In genomic region chr4:112184438-112184837, GRCh38 we compare ENCODE assay signal across 15 cellular contexts. TPM values are rescaled to one million over a fixed set of nuclear protein-coding genes. Genes with fewer than 3 reads are reported as not detected.
DNase-seq lines count a peak whose midpoint lies in the region; ATAC-seq, FAIRE-seq and TF ChIP-seq lines count a peak whose summit lies in the region.
"Had no signal": no experiment of that assay in that cellular context is flagged by ENCODE, and none has a peak within 500 bp of the region (broad histone marks: within the 10 kb centered on the region; RNA-seq: fewer than 3 reads in every experiment).

No MANE protein-coding gene starts in this region.

- peak; percentile 80 for ATAC-seq in stimulated activated naive CD8-positive, alpha-beta T cell treated with anti-CD3 and anti-CD28 coated beads, Interleukin-15, amount 100 ng/mL, for 72 hours
- ATAC-seq in stimulated activated naive CD8-positive, alpha-beta T cell treated with anti-CD3 and anti-CD28 coated beads, Interleukin-15, Interleukin-2, amounts not matched to agents 100 U/mL and 50 U/mL, for 24 hours, result no peak
- ATAC-seq in HG02623 (IDR thresholded peaks at IDR 0.05; ENCODE audit: unreplicated experiment), result peak; percentile 61
- peak; percentile 67; the same call in 2 of the 3 replicates for ATAC-seq in GM12878
- ATAC-seq: A549; CD8-positive, alpha-beta T cell; GM23338 had no signal

- no peak for TF ChIP-seq POLR2A in GM12878 (IDR thresholded peaks at IDR 0.05; ENCODE audit: low read depth, low read length)

- H3K27ac ChIP-seq in GM12878 (ENCODE audit: control insufficient read depth, insufficient read depth) (no peak overlapping the region), WERI-Rb-1 (no peak overlapping the region)
- H3K27ac ChIP-seq: A549 had no signal

- no peaks in the 10 kb centered on the region for H3K4me1 ChIP-seq in GM12878 (ENCODE audit: control insufficient read depth, insufficient read depth, low read length)
- no peaks in the 10 kb centered on the region for H3K4me1 ChIP-seq in Caco-2
- H3K4me1 ChIP-seq: A549 had no signal

- H3K27me3 Mint-ChIP-seq in stimulated activated naive CD8-positive, alpha-beta T cell treated with anti-CD3 and anti-CD28 coated beads, Interleukin-15, amount 100 ng/mL, for 72 hours, result no peaks in the 10 kb centered on the region
- no peaks in the 10 kb centered on the region for H3K27me3 Mint-ChIP-seq in Caco-2 (ENCODE audit: insufficient read depth, unreplicated experiment)

- POLR2A ChIA-PET in GM12878 (lab: Charles Lee), result no interaction called here
- POLR2A ChIA-PET in Caco-2 (lab: Charles Lee), result no interaction called here

- H3K27ac Mint-ChIP-seq in stimulated activated naive CD8-positive, alpha-beta T cell treated with anti-CD3 and anti-CD28 coated beads, Interleukin-15, amount 100 ng/mL, for 72 hours, result no peak overlapping the region
- H3K27ac Mint-ChIP-seq in Caco-2 (ENCODE audit: unreplicated experiment), result no peak overlapping the region
- H3K27ac Mint-ChIP-seq: CD14-positive monocyte; CD8-positive, alpha-beta T cell; GM23338 had no signal

- no peak overlapping the region for H3K4me3 ChIP-seq in GM12878
- no peak overlapping the region for H3K4me3 ChIP-seq in Caco-2 (ENCODE audit: low read depth, low read length)
- H3K4me3 ChIP-seq in WERI-Rb-1 (ENCODE audit: low read depth, low read length), result no peak overlapping the region
- H3K4me3 ChIP-seq: A549, GM23338 had no signal

- SMC1A ChIA-PET in GM12878 (lab: Charles Lee; ENCODE audit: uncharacterized antibody, unreplicated experiment), result interaction anchor here (0.6 to 1.1 kb wide), 2 partner anchors 36 to 383 kb away, joined by 3 read pairs; no protein-coding TSS in a partner anchor

- no peaks in the 10 kb centered on the region for H3K27me3 ChIP-seq in GM12878 (replicated peaks in 1 of 2; ENCODE audit: control insufficient read depth in 2 of 2, insufficient read depth in 2 of 2, low read length in 1 of 2)
- no peaks in the 10 kb centered on the region for H3K27me3 ChIP-seq in Caco-2 (replicated peaks; ENCODE audit: control insufficient read depth, insufficient read depth, low read length)
- H3K27me3 ChIP-seq in WERI-Rb-1 (ENCODE audit: insufficient read depth, low read depth, severe bottlenecking), result no peaks in the 10 kb centered on the region

- FAIRE-seq in GM12878 (lab: Jason Lieb, UNC), result no peak
- FAIRE-seq: A549, HTR-8/SVneo had no signal

- no peaks in the 10 kb centered on the region for H3K79me2 ChIP-seq in GM12878 (ENCODE audit: control insufficient read depth, insufficient read depth, low read length)

- H3K4me2 ChIP-seq in GM12878 (ENCODE audit: control insufficient read depth, insufficient read depth), result no peak overlapping the region
- H3K4me2 ChIP-seq: A549, GM23338 had no signal

- H3K9me3 Mint-ChIP-seq in stimulated activated naive CD8-positive, alpha-beta T cell treated with anti-CD3 and anti-CD28 coated beads, Interleukin-15, amount 100 ng/mL, for 72 hours, result no peaks in the 10 kb centered on the region
- no peaks in the 10 kb centered on the region for H3K9me3 Mint-ChIP-seq in Caco-2 (ENCODE audit: unreplicated experiment)
- H3K9me3 Mint-ChIP-seq: CD14-positive monocyte; CD8-positive, alpha-beta T cell; GM23338 had no signal

- WGBS in GM12878 (ENCODE audit: insufficient coverage, insufficient replicate concordance, low lambda C conversion rate, missing lambda C conversion rate), result 100% methylated on average over 1 of the region's 1 CpG

- H3K9ac ChIP-seq in GM12878 (ENCODE audit: control insufficient read depth, insufficient read depth, low read length), result no peak overlapping the region

- no peak for TF ChIP-seq RAD21 in GM12878 (IDR thresholded peaks at IDR 0.05; ENCODE audit: insufficient read depth, low read depth, low read length)

- intact Hi-C loops in GM12878 (cut with micrococcal nuclease; ENCODE audit: unreplicated experiment) (no loop called here), Caco-2 (cut with micrococcal nuclease; ENCODE audit: unreplicated experiment) (no loop called here)

- H3K4me1 Mint-ChIP-seq in stimulated activated naive CD8-positive, alpha-beta T cell treated with anti-CD3 and anti-CD28 coated beads, Interleukin-15, amount 100 ng/mL, for 72 hours, result peaks cover 49% of the 10 kb centered on the region
- H3K4me1 Mint-ChIP-seq in Caco-2 (ENCODE audit: low read depth, unreplicated experiment), result peaks cover 7% of the 10 kb centered on the region

- H3K36me3 ChIP-seq in GM12878 (ENCODE audit: control insufficient read depth in 2 of 2, insufficient read depth in 2 of 2, low read length in 1 of 2), result no peaks in the 10 kb centered on the region
- no peaks in the 10 kb centered on the region for H3K36me3 ChIP-seq in Caco-2 (ENCODE audit: control insufficient read depth, insufficient read depth, low read length)
- peaks cover 5% of the 10 kb centered on the region; the same call in 1 of the 2 replicates for H3K36me3 ChIP-seq in WERI-Rb-1

- H3K9me3 ChIP-seq in GM12878 (replicated peaks; ENCODE audit: control insufficient read depth, insufficient read depth, low read length) (no peaks in the 10 kb centered on the region), Caco-2 (no peaks in the 10 kb centered on the region), WERI-Rb-1 (ENCODE audit: severe bottlenecking) (no peaks in the 10 kb centered on the region)
- H3K9me3 ChIP-seq: A549 had no signal

- TF ChIP-seq EP300 in GM12878 (IDR thresholded peaks at IDR 0.05; ENCODE audit: borderline replicate concordance in 1 of 2, control insufficient read depth in 1 of 2, low read depth in 2 of 2, low read length in 2 of 2), result no peak

- DNase-seq in stimulated activated naive CD8-positive, alpha-beta T cell treated with anti-CD3 and anti-CD28 coated beads, Interleukin-15, amount 100 ng/mL, for 72 hours, result no peak
- no peak for DNase-seq in stimulated activated naive CD8-positive, alpha-beta T cell treated with anti-CD3 and anti-CD28 coated beads, Interleukin-15, Interleukin-2, amounts not matched to agents 100 U/mL and 50 U/mL, for 24 hours
- no peak for DNase-seq in GM12878 (ENCODE audit: low read depth, low spot score)
- DNase-seq in Caco-2, result no peak
- no peak for DNase-seq in WERI-Rb-1
- DNase-seq: CD8-positive, alpha-beta T cell; COR-L47; DND-41; GDM1; H7 had no signal

- no peak overlapping the region for H2AFZ ChIP-seq in GM12878 (ENCODE audit: control insufficient read depth, low read depth, low read length)
- H2AFZ ChIP-seq: GM23338 had no signal

- no peak for TF ChIP-seq CTCF in GM12878 (IDR thresholded peaks at IDR 0.05 in 2 of 3, conservative IDR thresholded peaks at IDR 0.05 in 1 of 3; ENCODE audit: control insufficient read depth in 2 of 3, extremely low read depth in 1 of 3, insufficient read depth in 1 of 3, low read depth in 3 of 3, low read length in 3 of 3)
- TF ChIP-seq CTCF in Caco-2 (IDR thresholded peaks at IDR 0.05; ENCODE audit: insufficient read depth in 1 of 2, low read depth in 1 of 2, low read length in 1 of 2, severe bottlenecking in 1 of 2, unreplicated experiment in 1 of 2), result no peak
- no peak for TF ChIP-seq CTCF in WERI-Rb-1 (IDR thresholded peaks at IDR 0.05; ENCODE audit: low read depth, low read length)

- peak overlapping the region in 1 of 2 donors; percentile 17 for H3K4me3 Mint-ChIP-seq in stimulated activated naive CD8-positive, alpha-beta T cell treated with anti-CD3 and anti-CD28 coated beads, Interleukin-15, amount 100 ng/mL, for 72 hours
- H3K4me3 Mint-ChIP-seq in Caco-2 (ENCODE audit: unreplicated experiment), result no peak overlapping the region
- H3K4me3 Mint-ChIP-seq: CD14-positive monocyte; CD8-positive, alpha-beta T cell; GM23338 had no signal

- in situ Hi-C loops in GM12878 (cut with MboI), result no loop called here

- H4K20me1 ChIP-seq in GM12878 (ENCODE audit: control insufficient read depth, insufficient read depth), result no peaks in the 10 kb centered on the region

- BruUV-seq in GM12878 (replicated peaks; lab: Mats Ljungman, UMichigan), result no TSS peak
- no TSS peak for BruUV-seq in Caco-2 (replicated peaks; lab: Mats Ljungman, UMichigan)

- RAD21 ChIA-PET in GM12878 (lab: Charles Lee; ENCODE audit: unreplicated experiment), result interaction anchor here (0.6 kb wide), 1 partner anchor 48 kb away, joined by 3 read pairs; no protein-coding TSS in a partner anchor

- no peaks in the 10 kb centered on the region for H3K36me3 Mint-ChIP-seq in Caco-2 (ENCODE audit: insufficient read depth, unreplicated experiment)

- CTCF ChIA-PET in GM12878 (lab: Yijun Ruan, JAX) (no interaction called here), Caco-2 (lab: Charles Lee) (no interaction called here)

RNA-seq across cellular contexts. Expression of gene FAM241A, which starts 39.2 kb away (rescaled TPM):
- 1.1 and 1.2 TPM in 2 replicates for total RNA-seq in GM12878 (2013; cell fraction: nucleolus; rRNA removed)
- 2.0 and 2.3 TPM in 2 replicates for total RNA-seq in GM12878 (2014; rRNA removed)
- total RNA-seq in GM12878 (2014; rRNA removed; fragmentation: Illumina TruSeq; extraction: Trizol), result 2.7 and 2.8 TPM in 2 replicates
- 2.1 and 2.2 TPM in 2 replicates for total RNA-seq in GM12878 (2021)
- 0.54 TPM for polyA plus RNA-seq in GM12878 (2011; ENCODE audit: low read depth)
- 0.20 and 0.22 TPM in 2 replicates for polyA plus RNA-seq in GM12878 (2011; rRNA removed)
- polyA plus RNA-seq in GM12878 (2011; cell fraction: cytosol; rRNA removed), result 0.04 and 0.07 TPM in 2 replicates
- polyA plus RNA-seq in GM12878 (2011; cell fraction: nucleus; rRNA removed), result 0.09 and 0.10 TPM in 2 replicates
- polyA plus RNA-seq in GM12878 (2012), result 1.2 and 1.3 TPM in 2 replicates
- 3.2 and 4.5 TPM in 2 replicates for polyA plus RNA-seq in GM12878 (2014; fragmentation: Illumina TruSeq; extraction: Trizol)
- polyA plus RNA-seq in GM12878 (2014; fragmentation: Nextera tagmentation; extraction: Ambion mirVana), result 1 to 10 TPM in 1 of 2 experiments, under 1 TPM in 1; 0.82 to 1.4 TPM
- polyA plus RNA-seq in GM12878 (2014; rRNA removed), result 2.0 and 2.6 TPM in 2 replicates
- 1 to 10 TPM; 7.0 to 7.5 TPM for polyA plus RNA-seq in GM12878 (2016; fragmentation: Nextera tagmentation; extraction: Ambion mirVana)
- polyA minus RNA-seq in GM12878 (2011; rRNA and poly(A)+ RNA removed), result 0.26 and 0.29 TPM in 2 replicates
- not detected in 2 replicates for polyA minus RNA-seq in GM12878 (2011; cell fraction: cytosol; rRNA and poly(A)+ RNA removed)
- polyA minus RNA-seq in GM12878 (2011; cell fraction: nucleus; rRNA and poly(A)+ RNA removed), result 0.48 and 1.1 TPM in 2 replicates
- total RNA-seq in Caco-2 (2022), result 1.0 and 1.1 TPM in 2 replicates

RNA-seq across cellular contexts. Expression of gene AP1AR, which starts 47.1 kb away (rescaled TPM):
- total RNA-seq in GM12878 (2013; cell fraction: nucleolus; rRNA removed), result 27.8 and 30.2 TPM in 2 replicates
- 16.8 and 23.2 TPM in 2 replicates for total RNA-seq in GM12878 (2014; rRNA removed)
- total RNA-seq in GM12878 (2014; rRNA removed; fragmentation: Illumina TruSeq; extraction: Trizol), result 20.2 and 20.9 TPM in 2 replicates
- total RNA-seq in GM12878 (2021), result 18.2 and 19.8 TPM in 2 replicates
- polyA plus RNA-seq in GM12878 (2011; ENCODE audit: low read depth), result 3.3 TPM
- polyA plus RNA-seq in GM12878 (2011; rRNA removed), result 29.1 and 52.5 TPM in 2 replicates
- polyA plus RNA-seq in GM12878 (2011; cell fraction: cytosol; rRNA removed), result 6.4 and 7.7 TPM in 2 replicates
- 16.9 and 21.3 TPM in 2 replicates for polyA plus RNA-seq in GM12878 (2011; cell fraction: nucleus; rRNA removed)
- polyA plus RNA-seq in GM12878 (2012), result 7.2 and 10.6 TPM in 2 replicates
- polyA plus RNA-seq in GM12878 (2014; fragmentation: Illumina TruSeq; extraction: Trizol), result 14.4 and 19.7 TPM in 2 replicates
- 1 to 10 TPM; 5.6 to 7.2 TPM for polyA plus RNA-seq in GM12878 (2014; fragmentation: Nextera tagmentation; extraction: Ambion mirVana)
- 12.9 and 14.7 TPM in 2 replicates for polyA plus RNA-seq in GM12878 (2014; rRNA removed)
- 10 to 100 TPM; 15.9 to 17.1 TPM for polyA plus RNA-seq in GM12878 (2016; fragmentation: Nextera tagmentation; extraction: Ambion mirVana)
- 3.8 and 6.7 TPM in 2 replicates for polyA minus RNA-seq in GM12878 (2011; rRNA and poly(A)+ RNA removed)
- polyA minus RNA-seq in GM12878 (2011; cell fraction: cytosol; rRNA and poly(A)+ RNA removed), result 10.6 and 11.9 TPM in 2 replicates
- 9.9 and 13.1 TPM in 2 replicates for polyA minus RNA-seq in GM12878 (2011; cell fraction: nucleus; rRNA and poly(A)+ RNA removed)
- 19.1 and 24.0 TPM in 2 replicates for total RNA-seq in Caco-2 (2022)
